In genomic region chr19:9847087-9847671, GRCh38 we compare ENCODE assay signal across 9 cellular contexts. TPM values are rescaled to one million over a fixed set of nuclear protein-coding genes. Genes with fewer than 3 reads are reported as not detected.
DNase-seq lines count a peak whose midpoint lies in the region; ATAC-seq, FAIRE-seq and TF ChIP-seq lines count a peak whose summit lies in the region.
"Had no signal": no experiment of that assay in that cellular context is flagged by ENCODE, and none has a peak within 500 bp of the region (broad histone marks: within the 10 kb centered on the region; RNA-seq: fewer than 3 reads in every experiment).

No MANE protein-coding gene starts in this region.

- WGBS in small intestine, 3 donors: 67 to 77% (median 67%) methylated on average over 12 to 13 of the region's 13 CpGs

- H3K27ac ChIP-seq in small intestine (ENCODE audit: low read depth in 1 of 2, low read length in 1 of 2): no peak overlapping the region
- H3K27ac ChIP-seq: neutrophil had no signal

- H3K9me3 ChIP-seq in MG63 (no peaks in the 10 kb centered on the region; the same call in 1 of the 2 replicates), small intestine (ENCODE audit: control insufficient read depth, low read depth) (no peaks in the 10 kb centered on the region)
- H3K9me3 ChIP-seq: neutrophil had no signal

- no peaks in the 10 kb centered on the region for H3K27me3 Mint-ChIP-seq in activated CD8-positive, alpha-beta memory T cell treated with anti-CD3 and anti-CD28 coated beads, Interleukin-2, amount 10 ng/mL, durations not matched to agents 7 days and 5 days

- H3K4me3 Mint-ChIP-seq in activated CD8-positive, alpha-beta memory T cell treated with anti-CD3 and anti-CD28 coated beads, Interleukin-2, amount 10 ng/mL, durations not matched to agents 7 days and 5 days: no peak overlapping the region

- peaks cover 9% of the 10 kb centered on the region for H3K4me1 Mint-ChIP-seq in activated CD8-positive, alpha-beta memory T cell treated with anti-CD3 and anti-CD28 coated beads, Interleukin-2, amount 10 ng/mL, durations not matched to agents 7 days and 5 days

- no peaks in the 10 kb centered on the region for H3K4me1 ChIP-seq in small intestine (ENCODE audit: control insufficient read depth in 2 of 2, insufficient read depth in 1 of 2, low read depth in 1 of 2, low read length in 1 of 2)

- DNase-seq in DMS114 treated with DMSO at 0.1 percent for 48 hours (lab: John Stamatoyannopoulos, UW; ENCODE audit: unreplicated experiment) (peak; percentile 24), MG63 (peak; percentile 93), fibroblast of mammary gland (ENCODE audit: low read depth) (peak; percentile 98), renal cortical epithelial cell (ENCODE audit: low read depth) (peak; percentile 38), small intestine (no peak), DMS79 (lab: John Stamatoyannopoulos, UW) (no peak)
- DNase-seq in activated CD8-positive, alpha-beta memory T cell treated with anti-CD3 and anti-CD28 coated beads, Interleukin-2, amount 10 ng/mL, durations not matched to agents 7 days and 5 days: peak; percentile 58

- peaks cover 31% of the 10 kb centered on the region for H3K36me3 Mint-ChIP-seq in activated CD8-positive, alpha-beta memory T cell treated with anti-CD3 and anti-CD28 coated beads, Interleukin-2, amount 10 ng/mL, durations not matched to agents 7 days and 5 days

- CTCF ChIA-PET in activated CD8-positive, alpha-beta memory T cell treated with anti-CD3 and anti-CD28 coated beads, Interleukin-2, amount 10 ng/mL, durations not matched to agents 7 days and 5 days (lab: Charles Lee): interaction anchor here (0.6 to 3.0 kb wide), 5 partner anchors 16 to 214 kb away, joined by 3 to 13 read pairs (median 3); no protein-coding TSS in a partner anchor

- FAIRE-seq in small intestine (lab: Jason Lieb, UNC): no peak

- peak; percentile 59 for ATAC-seq in activated CD8-positive, alpha-beta memory T cell treated with anti-CD3 and anti-CD28 coated beads, Interleukin-2, amount 10 ng/mL, durations not matched to agents 7 days and 5 days
- ATAC-seq in HG02588 (IDR thresholded peaks at IDR 0.05; ENCODE audit: unreplicated experiment): no peak

- H3K27ac Mint-ChIP-seq in activated CD8-positive, alpha-beta memory T cell treated with anti-CD3 and anti-CD28 coated beads, Interleukin-2, amount 10 ng/mL, durations not matched to agents 7 days and 5 days: peak overlapping the region; percentile 49

- H3K9me3 Mint-ChIP-seq in activated CD8-positive, alpha-beta memory T cell treated with anti-CD3 and anti-CD28 coated beads, Interleukin-2, amount 10 ng/mL, durations not matched to agents 7 days and 5 days (ENCODE audit: low read depth): no peaks in the 10 kb centered on the region

- peak; percentile 87 for TF ChIP-seq CTCF in fibroblast of mammary gland (conservative IDR thresholded peaks at IDR 0.05; ENCODE audit: control insufficient read depth, insufficient read depth, low read depth, low read length)

- no peaks in the 10 kb centered on the region for H3K27me3 ChIP-seq in MG63
- no peaks in the 10 kb centered on the region for H3K27me3 ChIP-seq in small intestine (ENCODE audit: control insufficient read depth in 2 of 2, insufficient read depth in 2 of 2, low read length in 2 of 2)
- H3K27me3 ChIP-seq: neutrophil had no signal

- no peak overlapping the region for H3K4me3 ChIP-seq in MG63
- H3K4me3 ChIP-seq in fibroblast of mammary gland (ENCODE audit: control insufficient read depth, low read depth, low read length): no peak overlapping the region
- no peak overlapping the region for H3K4me3 ChIP-seq in small intestine (ENCODE audit: low read depth in 1 of 2, low read length in 2 of 2)

- H3K36me3 ChIP-seq in MG63 (peaks cover 56% of the 10 kb centered on the region), small intestine (ENCODE audit: control insufficient read depth in 2 of 2, insufficient read depth in 2 of 2, low read length in 2 of 2) (peaks cover 8 to 11% of the 10 kb centered on the region in 2 donors)

RNA-seq across cellular contexts. Expression of gene PIN1, which starts 12.1 kb away (rescaled TPM):
- total RNA-seq in MG63 (2014; rRNA removed; shearing (Covaris generic); ENCODE audit: low replicate concordance): 218 and 273 TPM in 2 replicates
- total RNA-seq in activated CD8-positive, alpha-beta memory T cell treated with anti-CD3 and anti-CD28 coated beads, Interleukin-2, amount 10 ng/mL, durations not matched to agents 7 days and 5 days: 100 to 1,000 TPM; 103 to 116 TPM
- total RNA-seq in renal cortical epithelial cell: 92.3 and 112 TPM in 2 replicates
- polyA plus RNA-seq in small intestine: 100 to 1,000 TPM in 1 of 3 donors, 10 to 100 TPM in 2; 74.7 to 109 (median 90.2) TPM

RNA-seq across cellular contexts. Expression of gene UBL5, which starts 19.5 kb away (rescaled TPM):
- 237 and 851 TPM in 2 replicates for total RNA-seq in MG63 (2014; rRNA removed; shearing (Covaris generic); ENCODE audit: low replicate concordance)
- total RNA-seq in activated CD8-positive, alpha-beta memory T cell treated with anti-CD3 and anti-CD28 coated beads, Interleukin-2, amount 10 ng/mL, durations not matched to agents 7 days and 5 days: 100 to 1,000 TPM; 354 to 362 TPM
- total RNA-seq in renal cortical epithelial cell: 229 and 449 TPM in 2 replicates
- 1,000 to 10,000 TPM in 1 of 3 donors, 100 to 1,000 TPM in 2; 606 to 1,357 (median 909) TPM for polyA plus RNA-seq in small intestine

RNA-seq across cellular contexts. Expression of gene FBXL12, which starts 28.3 kb away (rescaled TPM):
- 23.6 and 41.2 TPM in 2 replicates for total RNA-seq in MG63 (2014; rRNA removed; shearing (Covaris generic); ENCODE audit: low replicate concordance)
- 10 to 100 TPM; 27.3 to 30.8 TPM for total RNA-seq in activated CD8-positive, alpha-beta memory T cell treated with anti-CD3 and anti-CD28 coated beads, Interleukin-2, amount 10 ng/mL, durations not matched to agents 7 days and 5 days
- total RNA-seq in renal cortical epithelial cell: 9.7 and 16.7 TPM in 2 replicates
- 10 to 100 TPM; 17.1 to 36.5 (median 27.0) TPM for polyA plus RNA-seq in small intestine

Comparison
In these comparisons a context has a peak if more than half of its experiments do, and no peak if none do; other contexts are left out.
1. DNase-seq: peak in DMS114 treated with DMSO at 0.1 percent for 48 hours (single experiment), MG63 (single experiment), activated CD8-positive, alpha-beta memory T cell treated with anti-CD3 and anti-CD28 coated beads, Interleukin-2, amount 10 ng/mL, durations not matched to agents 7 days and 5 days (single experiment), fibroblast of mammary gland (single experiment) and renal cortical epithelial cell (single experiment); none in small intestine (single experiment) and DMS79 (single experiment).